8 cellular contexts compared by ENCODE assay signal in genomic region chr4:172202480-172203076, GRCh38.
DNase-seq lines count a peak whose midpoint lies in the region; ATAC-seq and TF ChIP-seq lines count a peak whose summit lies in the region.

No MANE protein-coding gene starts in this region.

- no peak overlapping the region for H3K4me3 Mint-ChIP-seq in stimulated activated effector memory CD8-positive, alpha-beta T cell treated with anti-CD3 and anti-CD28 coated beads, Interleukin-12 subunit alpha, Interleukin-12 subunit beta, amount 100 ng/mL, for 72 hours

- H3K36me3 Mint-ChIP-seq in stimulated activated effector memory CD8-positive, alpha-beta T cell treated with anti-CD3 and anti-CD28 coated beads, Interleukin-12 subunit alpha, Interleukin-12 subunit beta, amount 100 ng/mL, for 72 hours: no peaks in the 10 kb centered on the region

- H3K4me1 Mint-ChIP-seq in stimulated activated effector memory CD8-positive, alpha-beta T cell treated with anti-CD3 and anti-CD28 coated beads, Interleukin-12 subunit alpha, Interleukin-12 subunit beta, amount 100 ng/mL, for 72 hours: no peaks in the 10 kb centered on the region

- H3K9me3 ChIP-seq in left lung: no peaks in the 10 kb centered on the region

- H3K27ac ChIP-seq in left lung: no peak overlapping the region

- H3K27ac Mint-ChIP-seq in stimulated activated effector memory CD8-positive, alpha-beta T cell treated with anti-CD3 and anti-CD28 coated beads, Interleukin-12 subunit alpha, Interleukin-12 subunit beta, amount 100 ng/mL, for 72 hours: no peak overlapping the region

- H3K4me3 ChIP-seq in left lung: no peak overlapping the region

- no peaks in the 10 kb centered on the region for H3K4me1 ChIP-seq in left lung

- no peak for ATAC-seq in stimulated activated effector memory CD8-positive, alpha-beta T cell treated with anti-CD3 and anti-CD28 coated beads, Interleukin-12 subunit alpha, Interleukin-12 subunit beta, amount 100 ng/mL, for 72 hours
- no peak for ATAC-seq in HG03457 (IDR thresholded peaks at IDR 0.05; ENCODE audit: unreplicated experiment)
- no peak for ATAC-seq in left lung

- no peaks in the 10 kb centered on the region for H3K27me3 ChIP-seq in left lung

- TF ChIP-seq CTCF in left lung (IDR thresholded peaks at IDR 0.05): peak in 1 of 2 donors; percentile 42

- DNase-seq in Ammon's horn (ENCODE audit: low spot score) (peak; percentile 50), GM19238 (ENCODE audit: insufficient read length, low spot score) (peak; percentile 0), NCI-H1930 (lab: John Stamatoyannopoulos, UW) (peak; percentile 3 to 18), T47D (ENCODE audit: low read depth in 1 of 2, low spot score in 1 of 2) (peak; percentile 18 to 48), middle frontal gyrus (ENCODE audit: extremely low spot score, low spot score) (peak; percentile 23), left lung (no peak)
- no peak for DNase-seq in stimulated activated effector memory CD8-positive, alpha-beta T cell treated with anti-CD3 and anti-CD28 coated beads, Interleukin-12 subunit alpha, Interleukin-12 subunit beta, amount 100 ng/mL, for 72 hours (ENCODE audit: low spot score in 2 of 2)

- intact Hi-C loops in left lung (cut with DNase I): no loop called here

- peaks cover 9% of the 10 kb centered on the region for H3K9me3 Mint-ChIP-seq in stimulated activated effector memory CD8-positive, alpha-beta T cell treated with anti-CD3 and anti-CD28 coated beads, Interleukin-12 subunit alpha, Interleukin-12 subunit beta, amount 100 ng/mL, for 72 hours

- no peaks in the 10 kb centered on the region for H3K36me3 ChIP-seq in left lung

- in situ Hi-C loops in T47D (cut with HindIII; ENCODE audit: low pct_unique_long_range_greater_than_20kb, low sequenced_read_pairs): no loop called here

Comparison
In these comparisons a context has a peak if more than half of its experiments do, and no peak if none do; other contexts are left out.
1. DNase-seq: peak in Ammon's horn (single experiment), GM19238 (single experiment), NCI-H1930 (2 of 2), T47D (2 of 2) and middle frontal gyrus (single experiment); none in stimulated activated effector memory CD8-positive, alpha-beta T cell treated with anti-CD3 and anti-CD28 coated beads, Interleukin-12 subunit alpha, Interleukin-12 subunit beta, amount 100 ng/mL, for 72 hours (0 of 2) and left lung (0 of 2).